ENCODE assay signal across 1 cellular context in the genomic region with DNA sequence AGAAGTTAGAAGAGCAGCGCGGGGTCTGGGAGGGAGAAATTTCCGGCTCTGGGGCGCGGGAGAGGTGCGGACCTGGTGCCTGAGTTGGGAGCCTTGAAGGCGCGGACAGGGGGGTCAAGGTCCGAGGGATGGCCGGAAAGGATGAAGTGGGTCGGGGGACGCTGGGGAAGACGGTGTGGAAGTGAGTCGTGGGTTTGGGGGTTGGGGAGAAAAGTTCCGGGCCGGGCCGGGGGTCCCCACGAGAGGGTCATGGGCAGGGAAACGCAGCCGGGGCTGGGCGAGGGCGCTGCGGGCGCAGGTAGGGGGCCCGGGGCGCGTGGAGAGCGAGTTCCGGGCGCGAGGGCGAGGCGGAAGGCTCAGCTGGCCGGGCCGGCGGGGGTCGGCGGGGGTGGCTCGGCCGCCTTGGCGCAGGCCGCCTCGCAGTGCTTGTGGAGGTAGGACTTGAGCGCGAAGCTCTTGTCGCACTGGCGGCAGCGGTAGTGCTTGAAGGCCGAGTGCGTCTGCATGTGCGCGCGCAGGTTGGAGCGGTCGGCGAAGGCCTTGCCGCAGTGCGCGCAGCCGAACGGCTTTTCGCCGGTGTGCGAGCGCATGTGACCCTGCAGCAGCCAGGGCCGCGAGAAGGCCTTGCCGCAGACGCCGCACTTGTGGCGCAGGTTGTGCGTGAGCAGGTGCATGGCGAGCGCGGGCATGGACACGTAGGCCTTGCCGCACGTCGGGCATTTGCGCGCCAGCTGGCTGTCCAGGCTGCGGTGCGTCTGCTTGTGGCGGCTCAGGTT.
A peak's percentile ranks its signal among the peaks of the same experiment; 100 is the strongest.
TF ChIP-seq lines count a peak whose summit lies in the region.

No MANE protein-coding gene starts in this region.

TF ChIP-seq in HepG2, 621 proteins besides CTCF, POLR2A, EP300 and RAD21 (continued from another document):
- TF ChIP-seq, protein P1, sequence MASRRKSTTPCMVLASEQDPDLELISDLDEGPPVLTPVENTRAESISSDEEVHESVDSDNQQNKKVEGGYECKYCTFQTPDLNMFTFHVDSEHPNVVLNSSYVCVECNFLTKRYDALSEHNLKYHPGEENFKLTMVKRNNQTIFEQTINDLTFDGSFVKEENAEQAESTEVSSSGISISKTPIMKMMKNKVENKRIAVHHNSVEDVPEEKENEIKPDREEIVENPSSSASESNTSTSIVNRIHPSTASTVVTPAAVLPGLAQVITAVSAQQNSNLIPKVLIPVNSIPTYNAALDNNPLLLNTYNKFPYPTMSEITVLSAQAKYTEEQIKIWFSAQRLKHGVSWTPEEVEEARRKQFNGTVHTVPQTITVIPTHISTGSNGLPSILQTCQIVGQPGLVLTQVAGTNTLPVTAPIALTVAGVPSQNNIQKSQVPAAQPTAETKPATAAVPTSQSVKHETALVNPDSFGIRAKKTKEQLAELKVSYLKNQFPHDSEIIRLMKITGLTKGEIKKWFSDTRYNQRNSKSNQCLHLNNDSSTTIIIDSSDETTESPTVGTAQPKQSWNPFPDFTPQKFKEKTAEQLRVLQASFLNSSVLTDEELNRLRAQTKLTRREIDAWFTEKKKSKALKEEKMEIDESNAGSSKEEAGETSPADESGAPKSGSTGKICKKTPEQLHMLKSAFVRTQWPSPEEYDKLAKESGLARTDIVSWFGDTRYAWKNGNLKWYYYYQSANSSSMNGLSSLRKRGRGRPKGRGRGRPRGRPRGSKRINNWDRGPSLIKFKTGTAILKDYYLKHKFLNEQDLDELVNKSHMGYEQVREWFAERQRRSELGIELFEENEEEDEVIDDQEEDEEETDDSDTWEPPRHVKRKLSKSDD (CRISPR knock-in tag; IDR thresholded peaks at IDR 0.05; ENCODE audit: low read depth): peak; percentile 31; the same call in 1 of the 2 replicates
